In the genomic region with DNA sequence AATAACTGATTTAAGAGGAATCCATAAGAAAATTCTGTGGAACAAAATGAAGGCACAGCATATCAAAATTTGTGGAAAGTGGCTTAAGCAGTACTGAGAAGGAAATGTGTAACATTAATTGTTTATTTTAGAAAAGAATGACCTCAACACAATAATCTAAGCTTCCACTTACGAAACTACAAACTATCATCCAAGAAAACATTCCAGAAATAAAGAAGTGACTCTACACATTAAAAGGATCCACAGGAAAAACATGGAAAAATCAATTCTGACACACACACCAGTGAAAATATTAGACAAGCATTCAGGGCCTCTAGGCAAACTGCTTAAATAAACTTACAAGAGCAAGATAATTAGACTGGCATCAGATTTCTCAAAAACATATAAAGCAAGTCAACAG, we compare ENCODE assay signal across 31 cellular contexts. TPM values are rescaled to one million over a fixed set of nuclear protein-coding genes. Genes with fewer than 3 reads are reported as not detected.
A peak's percentile ranks its signal among the peaks of the same experiment; 100 is the strongest.
DNase-seq lines count a peak whose midpoint lies in the region; ATAC-seq and TF ChIP-seq lines count a peak whose summit lies in the region.
"Had no signal": no experiment of that assay in that cellular context is flagged by ENCODE, and none has a peak within 500 bp of the region (broad histone marks: within the 10 kb centered on the region; RNA-seq: fewer than 3 reads in every experiment).

No MANE protein-coding gene starts in this region.

- H3K4me1 Mint-ChIP-seq in central memory CD8-positive, alpha-beta T cell: peaks cover 13% of the 10 kb centered on the region
- peaks cover 0 to 7% (median 3%) of the 10 kb centered on the region in 7 donors for H3K4me1 Mint-ChIP-seq in naive thymus-derived CD4-positive, alpha-beta T cell
- H3K4me1 Mint-ChIP-seq: activated CD4-positive, alpha-beta T cell treated with anti-CD3 and anti-CD28 coated beads for 36 hours; stimulated activated effector memory CD8-positive, alpha-beta T cell treated with anti-CD3 and anti-CD28 coated beads, Interleukin-12 subunit alpha, Interleukin-12 subunit beta, amount 100 ng/mL, for 72 hours had no signal

- H3K4me3 ChIP-seq in naive thymus-derived CD4-positive, alpha-beta T cell (ENCODE audit: low read length): no peak overlapping the region
- H3K4me3 ChIP-seq in MM.1S (ENCODE audit: low read length): no peak overlapping the region
- H3K4me3 ChIP-seq: ascending aorta, dorsolateral prefrontal cortex, heart right ventricle, SJCRH30, suprapubic skin had no signal

- TF ChIP-seq CTCF in MM.1S (IDR thresholded peaks at IDR 0.05; ENCODE audit: low read length): no peak

- intact Hi-C loops in naive thymus-derived CD4-positive, alpha-beta T cell (cut with micrococcal nuclease): loop anchor here in 1 of 2 donors (5.0 kb wide), 1 partner anchor 33 kb away; no protein-coding TSS in a partner anchor

- peaks cover 0 to 60% (median 12%) of the 10 kb centered on the region in 3 experiments for H3K36me3 ChIP-seq in naive thymus-derived CD4-positive, alpha-beta T cell (ENCODE audit: control insufficient read depth in 2 of 3, insufficient read depth in 3 of 3, low read length in 3 of 3)
- H3K36me3 ChIP-seq in MM.1S (replicated peaks; ENCODE audit: insufficient read depth, low read length): no peaks in the 10 kb centered on the region

- H3K4me2 ChIP-seq in MM.1S (ENCODE audit: low read depth, low read length): no peak overlapping the region

- H3F3A ChIP-seq in MM.1S (ENCODE audit: insufficient read depth, low read length): no peaks in the 10 kb centered on the region

- no peaks in the 10 kb centered on the region for H3K79me2 ChIP-seq in MM.1S (ENCODE audit: low read length)

- ATAC-seq in central memory CD8-positive, alpha-beta T cell (replicated peaks; ENCODE audit: extremely low read depth, poor library complexity, severe bottlenecking): no peak
- ATAC-seq in naive thymus-derived CD4-positive, alpha-beta T cell: no peak
- ATAC-seq: activated CD4-positive, alpha-beta T cell treated with anti-CD3 and anti-CD28 coated beads for 36 hours; foreskin keratinocyte; HCT116; heart right ventricle; stimulated activated effector memory CD8-positive, alpha-beta T cell treated with anti-CD3 and anti-CD28 coated beads, Interleukin-12 subunit alpha, Interleukin-12 subunit beta, amount 100 ng/mL, for 72 hours had no signal

- H3K4me1 ChIP-seq in naive thymus-derived CD4-positive, alpha-beta T cell (ENCODE audit: control insufficient read depth in 2 of 2, insufficient read depth in 2 of 2, low read length in 2 of 2): no peaks in the 10 kb centered on the region
- no peaks in the 10 kb centered on the region for H3K4me1 ChIP-seq in MM.1S (ENCODE audit: low read length)
- H3K4me1 ChIP-seq: ascending aorta, foreskin keratinocyte, heart right ventricle, SJCRH30, suprapubic skin had no signal

- no peak overlapping the region for H3K9ac ChIP-seq in MM.1S (ENCODE audit: low read length)

- peak overlapping the region; percentile 39 for H3K27ac Mint-ChIP-seq in central memory CD8-positive, alpha-beta T cell (ENCODE audit: low read depth)
- H3K27ac Mint-ChIP-seq in naive thymus-derived CD4-positive, alpha-beta T cell: peak overlapping the region in 7 of 9 donors; percentile 14 to 73 (median 44)
- H3K27ac Mint-ChIP-seq: stimulated activated effector memory CD8-positive, alpha-beta T cell treated with anti-CD3 and anti-CD28 coated beads, Interleukin-12 subunit alpha, Interleukin-12 subunit beta, amount 100 ng/mL, for 72 hours had no signal

- no peaks in the 10 kb centered on the region for H3K27me3 ChIP-seq in naive thymus-derived CD4-positive, alpha-beta T cell (ENCODE audit: control insufficient read depth in 2 of 2, insufficient read depth in 2 of 2, low read length in 2 of 2)
- H3K27me3 ChIP-seq in MM.1S (replicated peaks; ENCODE audit: insufficient read depth, low read length): no peaks in the 10 kb centered on the region
- H3K27me3 ChIP-seq: ascending aorta, BE2C, dorsolateral prefrontal cortex, foreskin keratinocyte, heart right ventricle, SJCRH30, suprapubic skin had no signal

- no peaks in the 10 kb centered on the region for H4K20me1 ChIP-seq in MM.1S (ENCODE audit: insufficient read depth, low read length)

- POLR2A ChIA-PET in naive thymus-derived CD4-positive, alpha-beta T cell (lab: Charles Lee): interaction anchor here (5.3 kb wide), 1 partner anchor 13 kb away, joined by 32 read pairs; the partner anchor contains the start of genes ALG5 and EXOSC8

- H3K27me3 Mint-ChIP-seq in central memory CD8-positive, alpha-beta T cell: no peaks in the 10 kb centered on the region
- no peaks in the 10 kb centered on the region for H3K27me3 Mint-ChIP-seq in naive thymus-derived CD4-positive, alpha-beta T cell
- H3K27me3 Mint-ChIP-seq: activated CD4-positive, alpha-beta T cell treated with anti-CD3 and anti-CD28 coated beads for 36 hours; IgD-negative memory B cell had no signal

- no peak overlapping the region for H2AFZ ChIP-seq in MM.1S (ENCODE audit: low read length)

- peaks cover 55% of the 10 kb centered on the region for H3K36me3 Mint-ChIP-seq in central memory CD8-positive, alpha-beta T cell (ENCODE audit: insufficient read depth)
- H3K36me3 Mint-ChIP-seq in naive thymus-derived CD4-positive, alpha-beta T cell: peaks cover 15 to 50% (median 30%) of the 10 kb centered on the region in 5 donors

- peak; percentile 10 for DNase-seq in NCI-H146 (lab: John Stamatoyannopoulos, UW)
- no peak for DNase-seq in NCI-H146 treated with DMSO at 0.1 percent for 48 hours (lab: John Stamatoyannopoulos, UW; ENCODE audit: unreplicated experiment)
- peak; percentile 8 for DNase-seq in ELR (ENCODE audit: low read depth)
- DNase-seq in central memory CD8-positive, alpha-beta T cell (ENCODE audit: low spot score in 2 of 2): no peak
- DNase-seq in naive thymus-derived CD4-positive, alpha-beta T cell: no peak
- DNase-seq in Ammon's horn (ENCODE audit: low spot score): no peak
- no peak for DNase-seq in NCI-H1105 treated with DMSO at 0.1 percent for 48 hours (lab: John Stamatoyannopoulos, UW)
- no peak for DNase-seq in MM.1S
- DNase-seq: 8988T; activated CD4-positive, alpha-beta T cell treated with anti-CD3 and anti-CD28 coated beads for 36 hours; activated CD8-positive, alpha-beta memory T cell treated with anti-CD3 and anti-CD28 coated beads for 24 hours; activated naive CD4-positive, alpha-beta T cell; activated T-cell treated with anti-CD3 and anti-CD28 coated beads, Interleukin-2, amount 50 U/mL, for 1 hour; BE2C; Calu3; dorsolateral prefrontal cortex; foreskin keratinocyte; heart right ventricle; mesendoderm; NCI-H1417; NCI-H510A treated with DMSO at 0.1 percent for 48 hours; nucleus accumbens; retina; SJCRH30; small intestine; stimulated activated CD4-positive, alpha-beta T cell treated with anti-CD3 and anti-CD28 coated beads, Interleukin-2, amount 100 ng/mL, for 48 hours had no signal

- CTCF ChIA-PET in naive thymus-derived CD4-positive, alpha-beta T cell (lab: Charles Lee): no interaction called here

- no peaks in the 10 kb centered on the region for H3K9me2 ChIP-seq in MM.1S (replicated peaks; ENCODE audit: insufficient read depth, low read length)

- no peaks in the 10 kb centered on the region for H3K9me3 ChIP-seq in naive thymus-derived CD4-positive, alpha-beta T cell (ENCODE audit: control insufficient read depth in 2 of 3, low read length in 3 of 3)
- no peaks in the 10 kb centered on the region for H3K9me3 ChIP-seq in MM.1S (replicated peaks; ENCODE audit: insufficient read depth, low read length)
- H3K9me3 ChIP-seq: ascending aorta, BE2C, heart right ventricle, SJCRH30, suprapubic skin had no signal

- no peaks in the 10 kb centered on the region for H3K9me3 Mint-ChIP-seq in central memory CD8-positive, alpha-beta T cell
- no peaks in the 10 kb centered on the region for H3K9me3 Mint-ChIP-seq in naive thymus-derived CD4-positive, alpha-beta T cell
- H3K9me3 Mint-ChIP-seq: IgD-negative memory B cell; stimulated activated effector memory CD8-positive, alpha-beta T cell treated with anti-CD3 and anti-CD28 coated beads, Interleukin-12 subunit alpha, Interleukin-12 subunit beta, amount 100 ng/mL, for 72 hours had no signal

- no peak overlapping the region for H3K27ac ChIP-seq in naive thymus-derived CD4-positive, alpha-beta T cell (ENCODE audit: low read depth, low read length)
- H3K27ac ChIP-seq in MM.1S (ENCODE audit: low read length): no peak overlapping the region
- H3K27ac ChIP-seq: ascending aorta, dorsolateral prefrontal cortex, foreskin keratinocyte, heart right ventricle, SJCRH30, suprapubic skin had no signal

- no peak overlapping the region for H3K4me3 Mint-ChIP-seq in central memory CD8-positive, alpha-beta T cell
- no peak overlapping the region for H3K4me3 Mint-ChIP-seq in naive thymus-derived CD4-positive, alpha-beta T cell
- H3K4me3 Mint-ChIP-seq: activated CD4-positive, alpha-beta T cell treated with anti-CD3 and anti-CD28 coated beads for 36 hours; IgD-negative memory B cell; stimulated activated effector memory CD8-positive, alpha-beta T cell treated with anti-CD3 and anti-CD28 coated beads, Interleukin-12 subunit alpha, Interleukin-12 subunit beta, amount 100 ng/mL, for 72 hours had no signal

RNA-seq across cellular contexts. Expression of gene EXOSC8, which starts 14.0 kb away (rescaled TPM):
- 10 to 100 TPM; 41.0 to 91.7 (median 80.3) TPM for total RNA-seq in naive thymus-derived CD4-positive, alpha-beta T cell
- 10 to 100 TPM; 57.8 to 98.3 TPM for polyA plus RNA-seq in naive thymus-derived CD4-positive, alpha-beta T cell

RNA-seq across cellular contexts. Expression of gene ALG5, which starts 15.5 kb away (rescaled TPM):
- 10 to 100 TPM; 12.1 to 39.3 (median 22.8) TPM for total RNA-seq in naive thymus-derived CD4-positive, alpha-beta T cell
- polyA plus RNA-seq in naive thymus-derived CD4-positive, alpha-beta T cell: 10 to 100 TPM; 62.7 to 82.2 TPM

RNA-seq across cellular contexts. Expression of gene SUPT20H, which starts 44.9 kb away (rescaled TPM):
- 100 to 1,000 TPM in 1 of 5 experiments, 10 to 100 TPM in 4; 70.5 to 106 (median 86.1) TPM for total RNA-seq in naive thymus-derived CD4-positive, alpha-beta T cell
- 10 to 100 TPM; 63.0 to 75.8 TPM for polyA plus RNA-seq in naive thymus-derived CD4-positive, alpha-beta T cell

Comparison
In these comparisons a context has a peak if more than half of its experiments do, and no peak if none do; other contexts are left out.
1. DNase-seq: peak in NCI-H146 (single experiment) and ELR (single experiment); none in NCI-H146 treated with DMSO at 0.1 percent for 48 hours (single experiment), central memory CD8-positive, alpha-beta T cell (0 of 2), naive thymus-derived CD4-positive, alpha-beta T cell (0 of 9), Ammon's horn (single experiment), NCI-H1105 treated with DMSO at 0.1 percent for 48 hours (single experiment) and MM.1S (single experiment).